ENCODE assay signal across 8 cellular contexts in the genomic region with DNA sequence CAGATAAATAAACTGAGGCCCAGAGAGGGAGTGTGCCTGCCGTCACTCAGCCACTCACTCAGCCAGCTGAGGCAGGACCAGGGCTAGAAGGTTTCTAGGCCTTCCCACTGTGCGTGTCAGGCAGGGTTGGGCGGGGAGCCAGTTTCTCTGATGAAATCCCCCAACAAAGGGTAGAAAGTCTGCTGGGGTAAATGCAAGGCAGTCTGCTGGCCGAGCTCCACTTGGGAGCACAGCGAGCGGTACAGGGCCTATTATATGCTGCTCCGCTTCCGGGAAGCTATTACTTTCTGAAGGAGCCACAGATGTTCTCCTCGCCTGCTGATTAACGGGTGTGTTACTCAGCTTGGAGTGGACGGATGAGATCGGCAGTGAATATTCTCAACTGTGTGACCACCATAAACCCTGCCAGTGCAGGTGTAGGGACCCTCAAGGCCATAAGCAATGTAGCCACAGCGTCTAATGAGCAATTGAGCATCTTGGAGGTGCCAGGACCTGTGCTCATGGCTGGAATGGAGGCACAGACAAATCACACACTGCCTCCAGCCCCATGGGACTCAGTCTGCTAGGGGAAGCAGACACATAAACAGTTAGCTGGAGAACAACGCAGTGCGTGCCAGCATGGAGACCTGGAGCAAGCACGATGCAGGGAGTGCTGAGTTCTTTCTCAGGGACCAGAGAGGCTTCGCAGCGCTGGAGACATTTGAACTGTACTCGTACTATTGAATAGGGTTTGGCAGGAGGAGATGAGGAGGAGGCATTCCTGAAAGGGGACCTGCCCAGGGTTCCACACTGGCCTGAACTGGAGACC. TPM values are rescaled to one million over a fixed set of nuclear protein-coding genes. Genes with fewer than 3 reads are reported as not detected.
DNase-seq lines count a peak whose midpoint lies in the region; ATAC-seq, FAIRE-seq and TF ChIP-seq lines count a peak whose summit lies in the region.

No MANE protein-coding gene starts in this region.

- H3K79me2 ChIP-seq in H9 (ENCODE audit: insufficient read depth, low read length): no peaks in the 10 kb centered on the region

- TF ChIP-seq CTCF in H9 (conservative IDR thresholded peaks at IDR 0.05) (no peak), cardiac muscle cell (IDR thresholded peaks at IDR 0.05; ENCODE audit: low read depth, low read length) (no peak)

- ATAC-seq in SK-N-SH treated with all-trans-retinoic acid at 6 μM for 48 hours: no peak

- H4K8ac ChIP-seq in H9 (replicated peaks; ENCODE audit: insufficient read length, low read depth, low read length): no peak overlapping the region

- H3K36me3 ChIP-seq in SK-N-MC (ENCODE audit: insufficient read depth, low read length) (no peaks in the 10 kb centered on the region), cardiac muscle cell (no peaks in the 10 kb centered on the region)

- H2AFZ ChIP-seq in H9 (ENCODE audit: low read length): no peak overlapping the region

- 0 out of 2 replicates have a peak overlapping the region, but pooled peaks have one; percentile 36 for H3K14ac ChIP-seq in H9 (ENCODE audit: insufficient read depth, low read length)

- H2BK20ac ChIP-seq in H9 (ENCODE audit: low read depth, low read length, poor library complexity, severe bottlenecking): no peak overlapping the region

- H3K23ac ChIP-seq in H9 (ENCODE audit: insufficient read length, low read depth, low read length): no peak overlapping the region

- H3K27me3 Mint-ChIP-seq in H9 (ENCODE audit: low read depth): peaks cover 3% of the 10 kb centered on the region

- no peaks in the 10 kb centered on the region for H3K23me2 ChIP-seq in H9 (ENCODE audit: insufficient read length, low read depth, low read length, poor library complexity, severe bottlenecking)

- no peak overlapping the region for H2BK5ac ChIP-seq in H9 (ENCODE audit: insufficient read length, low read length)

- no peak overlapping the region for H2AK5ac ChIP-seq in H9 (ENCODE audit: insufficient read length, low read length)

- no peaks in the 10 kb centered on the region for H4K20me1 ChIP-seq in H9 (ENCODE audit: control insufficient read depth, insufficient read depth, insufficient read length)

- H3K4me1 Mint-ChIP-seq in H9: peaks cover 20 to 26% of the 10 kb centered on the region in 2 experiments

- no peak overlapping the region for H3K27ac ChIP-seq in H9 (ENCODE audit: insufficient read length, low read depth, low read length)
- H3K27ac ChIP-seq in SK-N-MC: peak overlapping the region; percentile 79
- no peak overlapping the region for H3K27ac ChIP-seq in cardiac muscle cell

- H3K27ac Mint-ChIP-seq in H9: peak overlapping the region in 2 of 3 experiments; percentile 60 to 80; a peak in 5 of 7 replicates

- H3K9me3 ChIP-seq in H9 (ENCODE audit: control insufficient read depth, low read depth, low read length) (no peaks in the 10 kb centered on the region), SK-N-MC (ENCODE audit: low read depth, low read length) (no peaks in the 10 kb centered on the region), cardiac muscle cell (ENCODE audit: low read depth) (no peaks in the 10 kb centered on the region)

- no peak overlapping the region for H2BK15ac ChIP-seq in H9 (ENCODE audit: low read depth, low read length)

- no peak overlapping the region for H2BK12ac ChIP-seq in H9 (ENCODE audit: insufficient read length, low read depth, low read length)

- no peak overlapping the region for H3K4me2 ChIP-seq in H9 (ENCODE audit: insufficient read depth, insufficient read length, low read length)

- no peak overlapping the region for H3K18ac ChIP-seq in H9 (ENCODE audit: insufficient read length, low read depth, low read length)

- H3K4me3 Mint-ChIP-seq in H9: no peak overlapping the region

- FAIRE-seq in GM12891 (lab: Jason Lieb, UNC): no peak

- H2BK120ac ChIP-seq in H9 (ENCODE audit: low read depth, low read length, poor library complexity, severe bottlenecking): no peak overlapping the region

- no peak overlapping the region for H3K4ac ChIP-seq in H9 (ENCODE audit: low read depth, low read length)

- no peak for DNase-seq in H9
- DNase-seq in SK-N-MC (ENCODE audit: low read depth, low spot score): peak; percentile 75
- peak; percentile 21 to 99 for DNase-seq in cardiac muscle cell (ENCODE audit: low read depth in 1 of 2, low spot score in 1 of 2)
- DNase-seq in skeletal muscle cell (ENCODE audit: low read depth): peak; percentile 97
- DNase-seq in NCI-H510A treated with DMSO at 0.1 percent for 48 hours (lab: John Stamatoyannopoulos, UW): no peak
- no peak for DNase-seq in dermis blood vessel endothelial cell
- no peak for DNase-seq in GM12891 (ENCODE audit: insufficient read length, low spot score)

- no peaks in the 10 kb centered on the region; a peak in 1 of 7 replicates for H3K36me3 Mint-ChIP-seq in H9 (ENCODE audit: insufficient read depth in 1 of 3, low read depth in 3 of 3)

- no CpG with 5 or more reads among the region's 19 CpGs for WGBS in H9 (ENCODE audit: extremely low coverage, insufficient read length, low lambda C conversion rate)

- H4K5ac ChIP-seq in H9 (ENCODE audit: insufficient read length, low read depth, low read length): no peak overlapping the region

- H3K9me3 Mint-ChIP-seq in H9: no peaks in the 10 kb centered on the region

- no peaks in the 10 kb centered on the region; the same call in 1 of the 2 replicates for H3K4me1 ChIP-seq in H9 (ENCODE audit: insufficient read depth, low read length)
- H3K4me1 ChIP-seq in cardiac muscle cell (ENCODE audit: low read depth): peaks cover 6% of the 10 kb centered on the region

- H3K79me1 ChIP-seq in H9 (ENCODE audit: insufficient read depth, low read depth, low read length, poor library complexity, severe bottlenecking): no peaks in the 10 kb centered on the region

- H3K9ac ChIP-seq in H9 (ENCODE audit: extremely low read depth, insufficient read length, low read length) (no peak overlapping the region), SK-N-MC (ENCODE audit: insufficient read length) (peak overlapping the region; percentile 50)

- H3K4me3 ChIP-seq in SK-N-MC (peak overlapping the region; percentile 69), cardiac muscle cell (no peak overlapping the region), skeletal muscle cell (ENCODE audit: low read depth, low read length) (peak overlapping the region; percentile 10)

- H3K56ac ChIP-seq in H9 (ENCODE audit: insufficient read length, low read depth, low read length): no peak overlapping the region

- H4K91ac ChIP-seq in H9 (ENCODE audit: insufficient read length, low read depth, low read length): no peak overlapping the region

- no peak for TF ChIP-seq POLR2A in GM12891 (IDR thresholded peaks at IDR 0.05; ENCODE audit: low read depth, low read length)

- no peak overlapping the region for H3T11ph ChIP-seq in H9 (ENCODE audit: low read length)

- H3K27me3 ChIP-seq in H9 (ENCODE audit: insufficient read depth, low read length) (no peaks in the 10 kb centered on the region), cardiac muscle cell (no peaks in the 10 kb centered on the region)

TF ChIP-seq in GM12891, 5 proteins besides CTCF, POLR2A, EP300 and RAD21:
- TF ChIP-seq SPI1 (IDR thresholded peaks at IDR 0.05; ENCODE audit: low read depth, low read length) (no peak), POU2F2 (IDR thresholded peaks at IDR 0.05; ENCODE audit: low read depth, low read length) (no peak), PAX5 (IDR thresholded peaks at IDR 0.05; ENCODE audit: insufficient read depth, low read length, severe bottlenecking) (no peak), POLR2AphosphoS5 (IDR thresholded peaks at IDR 0.05; ENCODE audit: low read depth, low read length) (no peak), TAF1 (IDR thresholded peaks at IDR 0.05; ENCODE audit: low read depth, low read length) (no peak)

TF ChIP-seq in SK-N-SH treated with all-trans-retinoic acid at 6 μM for 48 hours, 23 proteins besides CTCF, POLR2A, EP300 and RAD21:
- no peak for TF ChIP-seq OSR1 (CRISPR knock-in tag; IDR thresholded peaks at IDR 0.05)
- TF ChIP-seq SNAI2 (CRISPR knock-in tag; IDR thresholded peaks at IDR 0.05): no peak
- no peak for TF ChIP-seq ESRRG (CRISPR knock-in tag; IDR thresholded peaks at IDR 0.05)
- no peak for TF ChIP-seq ZFP30 (CRISPR knock-in tag; IDR thresholded peaks at IDR 0.05)
- TF ChIP-seq GLIS3 (CRISPR knock-in tag; IDR thresholded peaks at IDR 0.05): no peak
- TF ChIP-seq ZNF565 (CRISPR knock-in tag; conservative IDR thresholded peaks at IDR 0.05; ENCODE audit: low read depth): no peak
- TF ChIP-seq ISL1 (CRISPR knock-in tag; IDR thresholded peaks at IDR 0.05): no peak
- TF ChIP-seq, protein P1, sequence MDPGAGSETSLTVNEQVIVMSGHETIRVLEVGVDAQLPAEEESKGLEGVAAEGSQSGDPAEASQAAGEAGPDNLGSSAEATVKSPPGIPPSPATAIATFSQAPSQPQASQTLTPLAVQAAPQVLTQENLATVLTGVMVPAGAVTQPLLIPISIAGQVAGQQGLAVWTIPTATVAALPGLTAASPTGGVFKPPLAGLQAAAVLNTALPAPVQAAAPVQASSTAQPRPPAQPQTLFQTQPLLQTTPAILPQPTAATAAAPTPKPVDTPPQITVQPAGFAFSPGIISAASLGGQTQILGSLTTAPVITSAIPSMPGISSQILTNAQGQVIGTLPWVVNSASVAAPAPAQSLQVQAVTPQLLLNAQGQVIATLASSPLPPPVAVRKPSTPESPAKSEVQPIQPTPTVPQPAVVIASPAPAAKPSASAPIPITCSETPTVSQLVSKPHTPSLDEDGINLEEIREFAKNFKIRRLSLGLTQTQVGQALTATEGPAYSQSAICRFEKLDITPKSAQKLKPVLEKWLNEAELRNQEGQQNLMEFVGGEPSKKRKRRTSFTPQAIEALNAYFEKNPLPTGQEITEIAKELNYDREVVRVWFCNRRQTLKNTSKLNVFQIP (CRISPR knock-in tag; IDR thresholded peaks at IDR 0.05; ENCODE audit: borderline replicate concordance, low read depth): no peak
TF ChIP-seq in SK-N-SH treated with all-trans-retinoic acid at 6 μM for 48 hours: peak in this region for 0.

RNA-seq across cellular contexts. Expression of a gene that starts 42.1 kb away (rescaled TPM):
- 3.1 and 3.2 TPM in 2 replicates for total RNA-seq in H9 (2021)
- total RNA-seq in cardiac muscle cell: 2.9 and 3.3 TPM in 2 replicates
- polyA plus RNA-seq in cardiac muscle cell: 1.6 and 3.0 TPM in 2 replicates
- 1.0 and 1.4 TPM in 2 replicates for total RNA-seq in dermis blood vessel endothelial cell
- not detected for polyA plus RNA-seq in GM12891 (2012; ENCODE audit: low read depth, missing spikeins)

Comparison
In these comparisons a context has a peak if more than half of its experiments do, and no peak if none do; other contexts are left out.
1. DNase-seq: peak in SK-N-MC (single experiment), cardiac muscle cell (2 of 2) and skeletal muscle cell (single experiment); none in H9 (single experiment), NCI-H510A treated with DMSO at 0.1 percent for 48 hours (single experiment), dermis blood vessel endothelial cell (single experiment) and GM12891 (single experiment).